In genomic region chr6:136751991-136752390, GRCh38 we compare ENCODE assay signal across 12 cellular contexts. TPM values are rescaled to one million over a fixed set of nuclear protein-coding genes. Genes with fewer than 3 reads are reported as not detected.
DNase-seq lines count a peak whose midpoint lies in the region; ATAC-seq and TF ChIP-seq lines count a peak whose summit lies in the region.
"Had no signal": no experiment of that assay in that cellular context is flagged by ENCODE, and none has a peak within 500 bp of the region (broad histone marks: within the 10 kb centered on the region; RNA-seq: fewer than 3 reads in every experiment).

No MANE protein-coding gene starts in this region.

- H3K4me1 Mint-ChIP-seq in immature natural killer cell, result peaks cover 74 to 91% of the 10 kb centered on the region in 2 donors

- peaks cover 0 to 6% (median 0%) of the 10 kb centered on the region in 3 donors for H3K27me3 Mint-ChIP-seq in immature natural killer cell (ENCODE audit: low read depth in 3 of 3)

- TF ChIP-seq CTCF in left ventricle myocardium inferior (IDR thresholded peaks at IDR 0.05; ENCODE audit: borderline replicate concordance) (no peak), Peyer's patch (IDR thresholded peaks at IDR 0.05) (no peak)

- TF ChIP-seq POLR2A in Peyer's patch (IDR thresholded peaks at IDR 0.05), result no peak

- no peak overlapping the region for H3K4me3 ChIP-seq in left ventricle myocardium inferior
- H3K4me3 ChIP-seq in Peyer's patch, result no peak overlapping the region
- H3K4me3 ChIP-seq: gastrocnemius medialis, lung, sigmoid colon, SJSA1 had no signal

- peak overlapping the region; percentile 68 to 78 (median 74) for H3K4me3 Mint-ChIP-seq in immature natural killer cell

- H3K27ac ChIP-seq in left ventricle myocardium inferior (replicated peaks) (peak overlapping the region; percentile 66), Peyer's patch (peak overlapping the region; percentile 47 to 78 (median 64))
- H3K27ac ChIP-seq: gastrocnemius medialis, sigmoid colon, SJSA1 had no signal

- no peaks in the 10 kb centered on the region for H3K36me3 ChIP-seq in left ventricle myocardium inferior
- no peaks in the 10 kb centered on the region for H3K36me3 ChIP-seq in Peyer's patch
- H3K36me3 ChIP-seq: gastrocnemius medialis, sigmoid colon, SJSA1 had no signal

- DNase-seq in left ventricle myocardium inferior (no peak), left ventricle myocardium superior (no peak), Peyer's patch (no peak), immature natural killer cell (no peak)
- no peak for DNase-seq in stimulated activated CD4-positive, alpha-beta T cell treated with anti-CD3 and anti-CD28 coated beads, Interleukin-2, amount 100 ng/mL, for 48 hours
- no peak for DNase-seq in stimulated activated CD4-positive, alpha-beta T cell treated with anti-CD3 and anti-CD28 coated beads, Interleukin-1b, Interleukin-23, amount 100 ng/mL, for 48 hours
- DNase-seq: gastrocnemius medialis, sigmoid colon had no signal

- H3K4me1 ChIP-seq in left ventricle myocardium inferior, result peaks cover 50% of the 10 kb centered on the region
- H3K4me1 ChIP-seq in Peyer's patch, result peaks cover 0 to 24% (median 16%) of the 10 kb centered on the region in 4 donors
- H3K4me1 ChIP-seq: SJSA1 had no signal

- H3K27me3 ChIP-seq in left ventricle myocardium inferior (ENCODE audit: low read depth) (no peaks in the 10 kb centered on the region), Peyer's patch (no peaks in the 10 kb centered on the region)
- H3K27me3 ChIP-seq: gastrocnemius medialis, sigmoid colon, SJSA1 had no signal

- ATAC-seq in left ventricle myocardium superior (no peak), GM18511 (IDR thresholded peaks at IDR 0.05; ENCODE audit: unreplicated experiment) (no peak), HG03469 (IDR thresholded peaks at IDR 0.05; ENCODE audit: unreplicated experiment) (no peak)
- ATAC-seq: gastrocnemius medialis had no signal

- H3K9me3 Mint-ChIP-seq in immature natural killer cell, result no peaks in the 10 kb centered on the region

- H3K36me3 Mint-ChIP-seq in immature natural killer cell, result no peaks in the 10 kb centered on the region

- H3K9me3 ChIP-seq in left ventricle myocardium inferior (replicated peaks) (no peaks in the 10 kb centered on the region), Peyer's patch (no peaks in the 10 kb centered on the region)
- H3K9me3 ChIP-seq: gastrocnemius medialis, sigmoid colon, SJSA1 had no signal

- H3K27ac Mint-ChIP-seq in immature natural killer cell, result peak overlapping the region; percentile 82 to 95 (median 92)

- intact Hi-C loops in left ventricle myocardium inferior (cut with micrococcal nuclease), result no loop called here
- intact Hi-C loops in left ventricle myocardium superior (cut with micrococcal nuclease), result no loop called here

RNA-seq across cellular contexts. Expression of gene MAP3K5, which starts 40.3 kb away (rescaled TPM):
- total RNA-seq in left ventricle myocardium inferior (44.1 TPM), left ventricle myocardium superior (38.5 TPM), Peyer's patch (10 to 100 TPM; 14.2 to 46.2 (median 23.2) TPM)
- polyA plus RNA-seq in immature natural killer cell, result 10 to 100 TPM in 1 of 3 donors, 1 to 10 TPM in 2; 5.5 to 13.8 (median 6.2) TPM
